1 cellular context compared by ENCODE assay signal in genomic region chr10:129462257-129462795, GRCh38.
TF ChIP-seq lines count a peak whose summit lies in the region.

No MANE protein-coding gene starts in this region.

TF ChIP-seq in HepG2, 621 proteins besides CTCF, POLR2A, EP300 and RAD21 (continued from another document and continues in another):
- TF ChIP-seq ZNF788 (CRISPR knock-in tag; IDR thresholded peaks at IDR 0.05; ENCODE audit: borderline replicate concordance), result peak; percentile 20; the same call in 1 of the 2 replicates
- no peak for TF ChIP-seq ZFP1 (CRISPR knock-in tag; IDR thresholded peaks at IDR 0.05)
- no peak for TF ChIP-seq ZHX2 (IDR thresholded peaks at IDR 0.05; ENCODE audit: low read depth)
- TF ChIP-seq ZHX2 (CRISPR knock-in tag; IDR thresholded peaks at IDR 0.05; ENCODE audit: borderline replicate concordance), result no peak; the same call in 1 of the 2 replicates
- 0 out of 2 replicates have a peak, but pooled peaks have one; percentile 46 for TF ChIP-seq SKIL (CRISPR knock-in tag; IDR thresholded peaks at IDR 0.05; ENCODE audit: borderline replicate concordance)
- TF ChIP-seq ZNF879 (CRISPR knock-in tag; IDR thresholded peaks at IDR 0.05), result no peak
- TF ChIP-seq GATAD2A (CRISPR knock-in tag; IDR thresholded peaks at IDR 0.05), result peak; percentile 90
- no peak for TF ChIP-seq AGO2 (optimal IDR thresholded peaks at IDR 0.05; ENCODE audit: low read depth, low read length)
- peak; percentile 78 for TF ChIP-seq TBX2 (CRISPR knock-in tag; IDR thresholded peaks at IDR 0.05; ENCODE audit: borderline replicate concordance)
- no peak for TF ChIP-seq ZNF800 (CRISPR knock-in tag; IDR thresholded peaks at IDR 0.05)
- no peak for TF ChIP-seq JUND (CRISPR knock-in tag; IDR thresholded peaks at IDR 0.05)
- TF ChIP-seq ZFP36L1 (CRISPR knock-in tag; IDR thresholded peaks at IDR 0.05), result no peak
- TF ChIP-seq MTF2 (CRISPR knock-in tag; IDR thresholded peaks at IDR 0.05; ENCODE audit: borderline replicate concordance), result no peak
- no peak for TF ChIP-seq MED8 (CRISPR knock-in tag; IDR thresholded peaks at IDR 0.05; ENCODE audit: insufficient replicate concordance)
- TF ChIP-seq ZBTB20 (CRISPR knock-in tag; IDR thresholded peaks at IDR 0.05; ENCODE audit: borderline replicate concordance, low read depth), result peak; percentile 99
- no peak for TF ChIP-seq IRX3 (CRISPR knock-in tag; IDR thresholded peaks at IDR 0.05; ENCODE audit: borderline replicate concordance, low read depth)
- no peak for TF ChIP-seq ZFP91 (CRISPR knock-in tag; IDR thresholded peaks at IDR 0.05; ENCODE audit: borderline replicate concordance)
- TF ChIP-seq ZNF260 (CRISPR knock-in tag; IDR thresholded peaks at IDR 0.05; ENCODE audit: borderline replicate concordance, low read depth), result no peak
- TF ChIP-seq SMAD1 (CRISPR knock-in tag; IDR thresholded peaks at IDR 0.05; ENCODE audit: borderline replicate concordance, low read depth), result no peak
- no peak for TF ChIP-seq SOX6 (IDR thresholded peaks at IDR 0.05)
- TF ChIP-seq SOX6 (CRISPR knock-in tag; IDR thresholded peaks at IDR 0.05), result peak; percentile 98
- TF ChIP-seq ZNF614 (CRISPR knock-in tag; IDR thresholded peaks at IDR 0.05; ENCODE audit: borderline replicate concordance), result 0 out of 2 replicates have a peak, but pooled peaks have one; percentile 16
- TF ChIP-seq DNMT3B (CRISPR knock-in tag; conservative IDR thresholded peaks at IDR 0.05), result no peak
- TF ChIP-seq ETV6 (CRISPR knock-in tag; conservative IDR thresholded peaks at IDR 0.05), result no peak
- peak; percentile 85 for TF ChIP-seq HDAC2 (CRISPR knock-in tag; IDR thresholded peaks at IDR 0.05)
- TF ChIP-seq CHD4 (IDR thresholded peaks at IDR 0.05; ENCODE audit: borderline replicate concordance, low read length), result no peak; the same call in 1 of the 2 replicates
- TF ChIP-seq TGIF2 (CRISPR knock-in tag; IDR thresholded peaks at IDR 0.05), result no peak
- no peak for TF ChIP-seq TOE1 (CRISPR knock-in tag; IDR thresholded peaks at IDR 0.05)
- TF ChIP-seq ZMYM4 (CRISPR knock-in tag; IDR thresholded peaks at IDR 0.05), result peak; percentile 74
- TF ChIP-seq SKI (IDR thresholded peaks at IDR 0.05; ENCODE audit: partially characterized antibody), result peak; percentile 33
- no peak for TF ChIP-seq GABPB1 (CRISPR knock-in tag; IDR thresholded peaks at IDR 0.05)
- no peak for TF ChIP-seq HMGXB3 (CRISPR knock-in tag; IDR thresholded peaks at IDR 0.05; ENCODE audit: borderline replicate concordance)
- TF ChIP-seq RBAK (CRISPR knock-in tag; IDR thresholded peaks at IDR 0.05), result no peak
- TF ChIP-seq LCORL (IDR thresholded peaks at IDR 0.05), result peak; percentile 7; the same call in 1 of the 2 replicates
- TF ChIP-seq LCORL (CRISPR knock-in tag; IDR thresholded peaks at IDR 0.05), result peak; percentile 81
- no peak for TF ChIP-seq MLX (CRISPR knock-in tag; IDR thresholded peaks at IDR 0.05)
- no peak for TF ChIP-seq ZFP82 (CRISPR knock-in tag; IDR thresholded peaks at IDR 0.05; ENCODE audit: borderline replicate concordance)
- TF ChIP-seq GRHL1 (CRISPR knock-in tag; conservative IDR thresholded peaks at IDR 0.05), result no peak
- TF ChIP-seq CBX5 (CRISPR knock-in tag; IDR thresholded peaks at IDR 0.05; ENCODE audit: borderline replicate concordance), result no peak
- TF ChIP-seq HCFC1 (IDR thresholded peaks at IDR 0.05; ENCODE audit: low read depth, low read length), result no peak
- no peak for TF ChIP-seq CSRNP1 (CRISPR knock-in tag; IDR thresholded peaks at IDR 0.05)
- peak; percentile 68 for TF ChIP-seq POGZ (CRISPR knock-in tag; IDR thresholded peaks at IDR 0.05)
- TF ChIP-seq HMG20A (CRISPR knock-in tag; IDR thresholded peaks at IDR 0.05; ENCODE audit: borderline replicate concordance), result peak; percentile 57; the same call in 1 of the 2 replicates
